ENCODE assay signal across 8 cellular contexts in the genomic region with DNA sequence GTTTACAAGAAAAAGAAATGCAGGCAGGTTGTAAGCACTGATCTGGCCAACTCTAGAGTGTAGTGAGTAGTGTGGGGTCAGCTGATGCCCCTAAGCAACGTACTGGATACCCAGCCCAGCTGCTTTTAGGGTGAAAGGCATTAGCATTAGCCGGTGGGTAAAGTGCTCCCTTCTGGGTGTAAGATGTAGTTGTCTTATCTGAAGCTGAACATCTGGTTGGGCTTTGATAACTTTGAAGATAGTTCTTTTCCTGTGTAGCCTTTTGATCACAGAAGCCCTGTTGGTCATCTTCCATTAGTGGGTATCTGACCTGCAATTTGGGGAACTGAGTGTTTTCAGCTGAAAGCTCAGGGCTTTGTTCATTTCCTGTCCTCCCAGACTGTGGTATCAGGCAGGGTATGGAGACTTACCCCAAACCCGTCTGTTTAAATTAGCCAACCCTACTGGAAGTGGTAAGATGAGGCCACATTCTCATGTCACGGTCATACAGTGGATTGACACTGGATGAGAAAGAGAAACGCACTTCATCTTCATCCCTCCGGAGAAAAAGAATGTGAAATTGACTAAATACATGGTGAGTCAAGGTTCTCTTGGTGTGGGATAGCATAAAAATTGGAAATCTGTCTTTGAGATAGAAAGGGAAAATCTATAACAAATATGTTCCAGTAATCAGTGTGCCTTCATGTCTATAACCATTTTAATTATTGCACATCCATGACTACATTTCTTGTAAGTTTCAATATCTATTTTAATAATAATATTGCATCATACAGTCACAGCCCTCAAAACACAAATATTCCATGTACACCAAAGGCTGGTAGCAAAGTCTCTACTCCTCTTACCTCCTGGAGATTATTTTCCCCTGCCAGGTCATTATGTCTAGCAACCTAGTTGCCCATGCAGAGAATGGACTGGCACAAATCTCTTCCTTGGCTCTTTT. TPM values are rescaled to one million over a fixed set of nuclear protein-coding genes. Genes with fewer than 3 reads are reported as not detected.
DNase-seq lines count a peak whose midpoint lies in the region; ATAC-seq and TF ChIP-seq lines count a peak whose summit lies in the region.

No MANE protein-coding gene starts in this region.

- no peak for TF ChIP-seq POLR2A in spleen (IDR thresholded peaks at IDR 0.05)

- H3K27me3 ChIP-seq in spleen (replicated peaks in 1 of 7): no peaks in the 10 kb centered on the region

- intact Hi-C loops in activated T-helper 1 cell treated with anti-CD3 and anti-CD28 coated beads, Interleukin-12 subunit alpha, Interleukin-12 subunit beta, Interleukin-2, Interleukin-4 antibody, amounts not matched to agents 30 ng/mL and 10 ng/mL and 1 ng/mL, durations not matched to agents 14 hours and 24 hours and 36 hours (cut with micrococcal nuclease): loop anchor here (1.0 to 10.0 kb wide), 4 partner anchors 8 to 1891 kb away; no protein-coding TSS in a partner anchor
- intact Hi-C loops in spleen (cut with DNase I; ENCODE audit: low total_unique reads): no loop called here

- H3K27ac ChIP-seq in spleen: peak overlapping the region; percentile 62 to 94 (median 84)

- peak overlapping the region in 7 of 8 donors; percentile 1 to 79 (median 21) for H3K4me3 ChIP-seq in spleen

- ATAC-seq in GM19468 (IDR thresholded peaks at IDR 0.05; ENCODE audit: extremely low read depth, unreplicated experiment) (peak; percentile 76), HG03521 (IDR thresholded peaks at IDR 0.05; ENCODE audit: unreplicated experiment) (peak; percentile 68)

- 10 to 26% (median 22%) methylated on average over 6 of the region's 6 CpGs for WGBS in spleen, 5 donors

- peaks cover 82% of the 10 kb centered on the region for H3K4me1 Mint-ChIP-seq in activated T-helper 1 cell treated with anti-CD3 and anti-CD28 coated beads, Interleukin-12 subunit alpha, Interleukin-12 subunit beta, Interleukin-2, Interleukin-4 antibody, amounts not matched to agents 30 ng/mL and 10 ng/mL and 1 ng/mL, durations not matched to agents 14 hours and 24 hours and 36 hours (ENCODE audit: low read depth)

- peak overlapping the region; percentile 97 for H3K27ac Mint-ChIP-seq in activated T-helper 1 cell treated with anti-CD3 and anti-CD28 coated beads, Interleukin-12 subunit alpha, Interleukin-12 subunit beta, Interleukin-2, Interleukin-4 antibody, amounts not matched to agents 30 ng/mL and 10 ng/mL and 1 ng/mL, durations not matched to agents 14 hours and 24 hours and 36 hours

- peak overlapping the region; percentile 95 for H3K4me3 Mint-ChIP-seq in activated T-helper 1 cell treated with anti-CD3 and anti-CD28 coated beads, Interleukin-12 subunit alpha, Interleukin-12 subunit beta, Interleukin-2, Interleukin-4 antibody, amounts not matched to agents 30 ng/mL and 10 ng/mL and 1 ng/mL, durations not matched to agents 14 hours and 24 hours and 36 hours

- H3K27me3 Mint-ChIP-seq in activated T-helper 1 cell treated with anti-CD3 and anti-CD28 coated beads, Interleukin-12 subunit alpha, Interleukin-12 subunit beta, Interleukin-2, Interleukin-4 antibody, amounts not matched to agents 30 ng/mL and 10 ng/mL and 1 ng/mL, durations not matched to agents 14 hours and 24 hours and 36 hours (ENCODE audit: insufficient read depth): no peaks in the 10 kb centered on the region

- no peaks in the 10 kb centered on the region for H3K9me3 ChIP-seq in spleen

- H3K9me3 Mint-ChIP-seq in activated T-helper 1 cell treated with anti-CD3 and anti-CD28 coated beads, Interleukin-12 subunit alpha, Interleukin-12 subunit beta, Interleukin-2, Interleukin-4 antibody, amounts not matched to agents 30 ng/mL and 10 ng/mL and 1 ng/mL, durations not matched to agents 14 hours and 24 hours and 36 hours: no peaks in the 10 kb centered on the region

- H3K36me3 Mint-ChIP-seq in activated T-helper 1 cell treated with anti-CD3 and anti-CD28 coated beads, Interleukin-12 subunit alpha, Interleukin-12 subunit beta, Interleukin-2, Interleukin-4 antibody, amounts not matched to agents 30 ng/mL and 10 ng/mL and 1 ng/mL, durations not matched to agents 14 hours and 24 hours and 36 hours (ENCODE audit: low read depth): peaks cover 57% of the 10 kb centered on the region

- peak; percentile 99 for DNase-seq in GF-D8 (lab: John Stamatoyannopoulos, UW)
- no peak for DNase-seq in activated T-helper 1 cell treated with anti-CD3 and anti-CD28 coated beads, Interleukin-12 subunit alpha, Interleukin-12 subunit beta, Interleukin-2, Interleukin-4 antibody, amounts not matched to agents 30 ng/mL and 10 ng/mL and 1 ng/mL, durations not matched to agents 14 hours and 24 hours and 36 hours (ENCODE audit: low spot score)
- no peak for DNase-seq in spleen
- DNase-seq in SHP77 treated with DMSO at 0.1 percent for 48 hours (lab: John Stamatoyannopoulos, UW): no peak
- no peak for DNase-seq in LoVo (ENCODE audit: low spot score)
- no peak for DNase-seq in NCI-H446 treated with DMSO at 0.1 percent for 48 hours (lab: John Stamatoyannopoulos, UW)

- peak in 1 of 11 experiments; percentile 11 for TF ChIP-seq CTCF in spleen (IDR thresholded peaks at IDR 0.05 in 8 of 11, conservative IDR thresholded peaks at IDR 0.05 in 3 of 11)

- H3K36me3 ChIP-seq in spleen: peaks cover 0 to 14% (median 0%) of the 10 kb centered on the region in 6 donors

- peaks cover 26 to 100% (median 74%) of the 10 kb centered on the region in 6 donors for H3K4me1 ChIP-seq in spleen

RNA-seq across cellular contexts. Expression of gene RHOH, which starts 8.7 kb away (rescaled TPM):
- 105 and 111 TPM in 2 replicates for total RNA-seq in activated T-helper 1 cell treated with anti-CD3 and anti-CD28 coated beads, Interleukin-12 subunit alpha, Interleukin-12 subunit beta, Interleukin-2, Interleukin-4 antibody, amounts not matched to agents 30 ng/mL and 10 ng/mL and 1 ng/mL, durations not matched to agents 14 hours and 24 hours and 36 hours
- total RNA-seq in spleen: 100 to 1,000 TPM in 1 of 7 donors, 10 to 100 TPM in 6; 51.4 to 100 (median 72.0) TPM
- polyA plus RNA-seq in spleen: 100 to 1,000 TPM in 1 of 3 donors, 10 to 100 TPM in 2; 70.3 to 112 (median 76.6) TPM
